In genomic region chr6:113457156-113457555, GRCh38 we compare ENCODE assay signal across 13 cellular contexts.
DNase-seq lines count a peak whose midpoint lies in the region; ATAC-seq, FAIRE-seq and TF ChIP-seq lines count a peak whose summit lies in the region.
"Had no signal": no experiment of that assay in that cellular context is flagged by ENCODE, and none has a peak within 500 bp of the region (broad histone marks: within the 10 kb centered on the region; RNA-seq: fewer than 3 reads in every experiment).

No MANE protein-coding gene starts in this region.

- H3K14ac ChIP-seq in mesenchymal stem cell (ENCODE audit: low read length in 2 of 2) = no peak overlapping the region

- TF ChIP-seq RAD21 in SK-N-SH (IDR thresholded peaks at IDR 0.05; ENCODE audit: low read length) = no peak

- H3K79me1 ChIP-seq in mesenchymal stem cell (replicated peaks; ENCODE audit: low read length, poor library complexity, severe bottlenecking) = no peaks in the 10 kb centered on the region

- 89% methylated on average over 4 of the region's 4 CpGs for WGBS in SK-N-SH (ENCODE audit: low lambda C conversion rate)
- WGBS in mesenchymal stem cell = 0% methylated on average over 4 of the region's 4 CpGs

- peak overlapping the region; percentile 52; the same call in 1 of the 2 replicates for H3K4me2 ChIP-seq in SK-N-SH
- no peak overlapping the region for H3K4me2 ChIP-seq in mesenchymal stem cell (ENCODE audit: low read length, poor library complexity, severe bottlenecking)

- no peak for ATAC-seq in SK-N-SH treated with all-trans-retinoic acid at 6 μM for 48 hours
- ATAC-seq in mucosa of descending colon = no peak
- ATAC-seq: activated naive CD4-positive, alpha-beta T cell treated with anti-CD3 and anti-CD28 coated beads, Interleukin-2, amount 50 U/mL, for 72 hours; stimulated activated effector memory CD8-positive, alpha-beta T cell treated with anti-CD3 and anti-CD28 coated beads, Interleukin-12 subunit alpha, Interleukin-12 subunit beta, amount 100 ng/mL, for 72 hours had no signal

- H2AK5ac ChIP-seq in mesenchymal stem cell (ENCODE audit: low read length, severe bottlenecking) = no peak overlapping the region

- no peak overlapping the region for H3K4ac ChIP-seq in mesenchymal stem cell (ENCODE audit: low read depth in 1 of 2, low read length in 2 of 2)

- no peaks in the 10 kb centered on the region for H3K27me3 ChIP-seq in SK-N-SH (ENCODE audit: insufficient read depth)
- no peaks in the 10 kb centered on the region for H3K27me3 ChIP-seq in brain microvascular endothelial cell (replicated peaks)
- no peaks in the 10 kb centered on the region for H3K27me3 ChIP-seq in mesenchymal stem cell (ENCODE audit: control insufficient read depth in 1 of 2, insufficient read depth in 1 of 2, low read length in 2 of 2)

- H3K23ac ChIP-seq in mesenchymal stem cell (ENCODE audit: low read length in 2 of 2) = no peak overlapping the region

- no peak for FAIRE-seq in urothelium cell line (lab: Jason Lieb, UNC)

- H3K36me3 ChIP-seq in SK-N-SH (replicated peaks in 1 of 2; ENCODE audit: control insufficient read depth in 1 of 2, insufficient read depth in 2 of 2, low read length in 1 of 2) (no peaks in the 10 kb centered on the region), brain microvascular endothelial cell (replicated peaks) (no peaks in the 10 kb centered on the region), mesenchymal stem cell (ENCODE audit: control insufficient read depth in 1 of 2, insufficient read depth in 2 of 2, low read depth in 1 of 2, low read length in 2 of 2) (no peaks in the 10 kb centered on the region), mucosa of descending colon (ENCODE audit: low read depth) (no peaks in the 10 kb centered on the region)

- intact Hi-C loops in mucosa of descending colon (cut with DNase I, micrococcal nuclease) = no loop called here

- no peaks in the 10 kb centered on the region for H3K9me2 ChIP-seq in SK-N-SH

- H3F3A ChIP-seq in SK-N-SH (replicated peaks; ENCODE audit: insufficient read depth) = peaks cover 10% of the 10 kb centered on the region

- peak overlapping the region; percentile 67 for H2AFZ ChIP-seq in SK-N-SH (ENCODE audit: low read depth)
- H2AFZ ChIP-seq in mesenchymal stem cell (ENCODE audit: low read depth, low read length) = no peak overlapping the region

- no peak overlapping the region for H2BK5ac ChIP-seq in mesenchymal stem cell (ENCODE audit: low read depth, low read length, poor library complexity, severe bottlenecking)

- H3K4me3 ChIP-seq in SK-N-SH (ENCODE audit: low read depth in 2 of 2, low read length in 1 of 2) = no peak overlapping the region
- no peak overlapping the region for H3K4me3 ChIP-seq in brain microvascular endothelial cell (ENCODE audit: low read depth, low read length)
- no peak overlapping the region for H3K4me3 ChIP-seq in mesenchymal stem cell (ENCODE audit: insufficient read depth in 1 of 2, low read depth in 1 of 2, low read length in 2 of 2)
- H3K4me3 ChIP-seq in mucosa of descending colon = no peak overlapping the region

- peaks cover 0 to 6% of the 10 kb centered on the region in 2 experiments; a peak in 1 of 4 replicates for H3K4me1 ChIP-seq in SK-N-SH (ENCODE audit: control insufficient read depth in 1 of 2, insufficient read depth in 2 of 2, low read depth in 1 of 2, low read length in 1 of 2)
- peaks cover 3% of the 10 kb centered on the region for H3K4me1 ChIP-seq in mesenchymal stem cell (ENCODE audit: control insufficient read depth, insufficient read depth, low read depth, low read length)
- H3K4me1 ChIP-seq in mucosa of descending colon (ENCODE audit: low read depth) = no peaks in the 10 kb centered on the region

- no peaks in the 10 kb centered on the region for H3K79me2 ChIP-seq in SK-N-SH (ENCODE audit: insufficient read depth)

- in situ Hi-C loops in brain microvascular endothelial cell (cut with HindIII; ENCODE audit: low pct_ligation_motif_present, low sequenced_read_pairs) = no loop called here

- H3K18ac ChIP-seq in mesenchymal stem cell (ENCODE audit: low read depth in 1 of 2, low read length in 2 of 2) = peak overlapping the region in 1 of 2 experiments; percentile 21

- no peak overlapping the region for H4K8ac ChIP-seq in mesenchymal stem cell (ENCODE audit: low read length)

- H4K20me1 ChIP-seq in SK-N-SH (ENCODE audit: insufficient read depth) = no peaks in the 10 kb centered on the region

- no peak overlapping the region for H2BK15ac ChIP-seq in mesenchymal stem cell (ENCODE audit: low read depth, poor library complexity, severe bottlenecking)

- H2BK120ac ChIP-seq in mesenchymal stem cell (ENCODE audit: low read depth, low read length) = no peak overlapping the region

- H3K27ac ChIP-seq in SK-N-SH (ENCODE audit: low read depth in 2 of 2, low read length in 1 of 2) = peak overlapping the region in 1 of 2 experiments; percentile 45; a peak in 1 of 4 replicates
- H3K27ac ChIP-seq in brain microvascular endothelial cell = peak overlapping the region; percentile 75
- H3K27ac ChIP-seq in mesenchymal stem cell (ENCODE audit: low read length, poor library complexity, severe bottlenecking) = peak overlapping the region; percentile 88

- DNase-seq in SK-N-SH = no peak
- DNase-seq in brain microvascular endothelial cell = peak; percentile 95
- peak; percentile 98 for DNase-seq in mesenchymal stem cell
- DNase-seq in urothelium cell line (ENCODE audit: low spot score) = peak; percentile 11
- DNase-seq in stimulated activated naive CD4-positive, alpha-beta T cell treated with Interleukin-2 at 50 U/mL for 16 hours (lab: John Stamatoyannopoulos, UW) = no peak
- DNase-seq in mucosa of descending colon = no peak
- no peak for DNase-seq in DMS53 (lab: John Stamatoyannopoulos, UW)
- DNase-seq: 8988T, NCI-H187 treated with DMSO at 0.1 percent for 48 hours, T-helper 1 cell had no signal

- H4K91ac ChIP-seq in mesenchymal stem cell (ENCODE audit: low read length) = no peak overlapping the region

- H3K9me3 ChIP-seq in SK-N-SH = no peaks in the 10 kb centered on the region
- H3K9me3 ChIP-seq in mesenchymal stem cell (ENCODE audit: control insufficient read depth, low read length) = no peaks in the 10 kb centered on the region
- H3K9me3 ChIP-seq in mucosa of descending colon = no peaks in the 10 kb centered on the region

- no peak overlapping the region for H3K9ac ChIP-seq in SK-N-SH
- H3K9ac ChIP-seq in mesenchymal stem cell (ENCODE audit: low read length) = no peak overlapping the region

- H2BK12ac ChIP-seq in mesenchymal stem cell (ENCODE audit: low read length in 2 of 2) = no peak overlapping the region

- POLR2A ChIA-PET in SK-N-SH (lab: Yijun Ruan, JAX) = no interaction called here

- TF ChIP-seq CTCF in SK-N-SH (IDR thresholded peaks at IDR 0.05) (no peak), brain microvascular endothelial cell (IDR thresholded peaks at IDR 0.05; ENCODE audit: low read depth, low read length, missing control alignments) (no peak), mucosa of descending colon (IDR thresholded peaks at IDR 0.05) (no peak)

- CTCF ChIA-PET in SK-N-SH (lab: Yijun Ruan, JAX) = no interaction called here

- no peak for TF ChIP-seq EP300 in SK-N-SH (IDR thresholded peaks at IDR 0.05; ENCODE audit: borderline replicate concordance in 1 of 2, low read depth in 1 of 2, low read length in 1 of 2)

TF ChIP-seq in SK-N-SH, 30 proteins besides CTCF, POLR2A, EP300 and RAD21 (continues in another document):
- TF ChIP-seq NRF1 (IDR thresholded peaks at IDR 0.05; ENCODE audit: low read depth, low read length) (no peak), GATA2 (CRISPR knock-in tag; IDR thresholded peaks at IDR 0.05) (no peak), EZH2phosphoT487 (IDR thresholded peaks at IDR 0.05; ENCODE audit: borderline replicate concordance, low read depth) (no peak), RFX5 (IDR thresholded peaks at IDR 0.05; ENCODE audit: low read length) (no peak), IRF3 (IDR thresholded peaks at IDR 0.05; ENCODE audit: low read depth, low read length) (no peak), FOXJ3 (CRISPR knock-in tag; IDR thresholded peaks at IDR 0.05) (no peak), SIN3A (IDR thresholded peaks at IDR 0.05; ENCODE audit: borderline replicate concordance, low read depth, low read length) (no peak)

TF ChIP-seq in SK-N-SH treated with all-trans-retinoic acid at 6 μM for 48 hours, 23 proteins besides CTCF, POLR2A, EP300 and RAD21 (continues in another document):
- TF ChIP-seq ZNF8 (CRISPR knock-in tag; IDR thresholded peaks at IDR 0.05) (no peak), SNAI2 (CRISPR knock-in tag; IDR thresholded peaks at IDR 0.05) (no peak), PATZ1 (CRISPR knock-in tag; IDR thresholded peaks at IDR 0.05; ENCODE audit: borderline replicate concordance) (no peak), ZFP3 (CRISPR knock-in tag; IDR thresholded peaks at IDR 0.05) (no peak), OSR1 (CRISPR knock-in tag; IDR thresholded peaks at IDR 0.05) (no peak), PPARA (CRISPR knock-in tag; IDR thresholded peaks at IDR 0.05; ENCODE audit: borderline replicate concordance) (no peak), CSDC2 (CRISPR knock-in tag; IDR thresholded peaks at IDR 0.05) (no peak), TOX (CRISPR knock-in tag; IDR thresholded peaks at IDR 0.05; ENCODE audit: borderline replicate concordance) (no peak), ZNF70 (CRISPR knock-in tag; IDR thresholded peaks at IDR 0.05) (no peak), ARNTL (CRISPR knock-in tag; IDR thresholded peaks at IDR 0.05; ENCODE audit: borderline replicate concordance, low read depth) (no peak), TCF4 (CRISPR knock-in tag; IDR thresholded peaks at IDR 0.05; ENCODE audit: borderline replicate concordance) (no peak)

Comparison
In these comparisons a context has a peak if more than half of its experiments do, and no peak if none do; other contexts are left out.
1. DNase-seq: peak in brain microvascular endothelial cell (single experiment), mesenchymal stem cell (single experiment) and urothelium cell line (single experiment); none in SK-N-SH (single experiment), stimulated activated naive CD4-positive, alpha-beta T cell treated with Interleukin-2 at 50 U/mL for 16 hours (single experiment), mucosa of descending colon (0 of 3) and DMS53 (single experiment).